Comparison of ENCODE assay signal across 13 cellular contexts in the genomic region with DNA sequence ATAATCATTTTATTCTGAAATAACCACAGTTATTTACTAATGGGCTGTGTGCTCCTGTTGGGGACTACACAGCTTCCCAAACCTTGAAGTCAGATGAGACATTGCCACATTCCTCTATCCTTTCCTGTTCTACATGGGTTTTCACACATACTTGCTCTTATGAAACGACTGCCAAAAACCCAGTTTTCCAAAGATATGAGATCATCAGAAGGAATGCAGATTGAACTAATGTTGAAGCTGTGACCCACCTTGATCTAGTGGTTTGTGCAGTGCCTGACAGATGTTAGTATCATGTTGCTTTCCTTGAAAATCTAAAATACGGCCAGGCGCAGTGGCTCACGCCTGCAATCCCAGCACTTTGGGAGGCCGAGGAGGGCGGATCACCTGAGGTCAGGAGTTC.
A peak's percentile ranks its signal among the peaks of the same experiment; 100 is the strongest.
DNase-seq lines count a peak whose midpoint lies in the region; TF ChIP-seq lines count a peak whose summit lies in the region.
"Had no signal": no experiment of that assay in that cellular context is flagged by ENCODE, and none has a peak within 500 bp of the region (broad histone marks: within the 10 kb centered on the region; RNA-seq: fewer than 3 reads in every experiment).

No MANE protein-coding gene starts in this region.

- H3K4me1 Mint-ChIP-seq in MCF 10A (ENCODE audit: insufficient read depth, unreplicated experiment): peaks cover 13% of the 10 kb centered on the region
- H3K4me1 Mint-ChIP-seq: activated B cell treated with CpG ODN at 0.5 μM for 24 hours had no signal

- TF ChIP-seq CTCF in MCF 10A (IDR thresholded peaks at IDR 0.05; ENCODE audit: unreplicated experiment): no peak
- TF ChIP-seq CTCF in breast epithelium (IDR thresholded peaks at IDR 0.05): no peak
- no peak for TF ChIP-seq CTCF in astrocyte of the spinal cord (IDR thresholded peaks at IDR 0.05; ENCODE audit: low read depth, low read length)

- POLR2A ChIA-PET in MCF 10A (lab: Yijun Ruan, JAX): interaction anchor here (0.9 to 1.7 kb wide), 5 partner anchors 9 to 109 kb away, joined by 3 to 7 read pairs (median 4); no protein-coding TSS in a partner anchor

- in situ Hi-C loops in astrocyte of the spinal cord (cut with HindIII; ENCODE audit: low sequenced_read_pairs): no loop called here

- H3K4me3 Mint-ChIP-seq in MCF 10A (ENCODE audit: unreplicated experiment): no peak overlapping the region
- H3K4me3 Mint-ChIP-seq: activated B cell treated with CpG ODN at 0.5 μM for 24 hours had no signal

- intact Hi-C loops in MCF 10A (cut with micrococcal nuclease): loop anchor here (5.0 kb wide), 1 partner anchor 143 kb away; the partner anchor contains the start of gene VGLL4
- intact Hi-C loops in breast epithelium (cut with DNase I; ENCODE audit: low total_unique reads): no loop called here

- DNase-seq in MCF 10A (ENCODE audit: unreplicated experiment) (peak; percentile 95), breast epithelium (ENCODE audit: low spot score in 2 of 2) (no peak), astrocyte of the spinal cord (ENCODE audit: low read depth, low spot score) (peak; percentile 95), kidney tubule cell (ENCODE audit: low spot score) (peak; percentile 96), iPS-NIHi7 (ENCODE audit: extremely low spot score) (no peak), middle frontal gyrus (ENCODE audit: extremely low spot score, low spot score) (no peak), NCI-H526 treated with DMSO at 0.1 percent for 48 hours (lab: John Stamatoyannopoulos, UW) (no peak)
- DNase-seq in activated effector memory CD4-positive, alpha-beta T cell treated with anti-CD3 and anti-CD28 coated beads, Interleukin-2, amount 50 U/mL, for 16 hours: no peak
- DNase-seq: activated B cell treated with CpG ODN at 0.5 μM for 24 hours; activated naive CD4-positive, alpha-beta T cell; NCI-H1105; OCI-M1 had no signal

- peak overlapping the region in 1 of 2 donors; percentile 58 for H3K27ac ChIP-seq in breast epithelium

- H3K27me3 Mint-ChIP-seq in MCF 10A (ENCODE audit: insufficient read depth, unreplicated experiment): no peaks in the 10 kb centered on the region
- H3K27me3 Mint-ChIP-seq: activated B cell treated with CpG ODN at 0.5 μM for 24 hours had no signal

- H3K27ac Mint-ChIP-seq in MCF 10A (ENCODE audit: low read depth, unreplicated experiment): peak overlapping the region; percentile 13
- H3K27ac Mint-ChIP-seq: activated B cell treated with CpG ODN at 0.5 μM for 24 hours had no signal

- H3K4me3 ChIP-seq in breast epithelium: no peak overlapping the region
- H3K4me3 ChIP-seq in astrocyte of the spinal cord (ENCODE audit: low read depth, low read length): no peak overlapping the region
- H3K4me3 ChIP-seq: mucosa of descending colon had no signal

- peaks cover 2% of the 10 kb centered on the region for H3K9me3 Mint-ChIP-seq in MCF 10A (ENCODE audit: unreplicated experiment)
- H3K9me3 Mint-ChIP-seq: activated B cell treated with CpG ODN at 0.5 μM for 24 hours had no signal

- BruUV-seq in MCF 10A (replicated peaks; lab: Mats Ljungman, UMichigan): no TSS peak

- no peaks in the 10 kb centered on the region for H3K27me3 ChIP-seq in breast epithelium

- H3K4me1 ChIP-seq in breast epithelium: no peaks in the 10 kb centered on the region

- H3K36me3 Mint-ChIP-seq in MCF 10A (ENCODE audit: insufficient read depth, unreplicated experiment): no peaks in the 10 kb centered on the region

- H3K36me3 ChIP-seq in breast epithelium: no peaks in the 10 kb centered on the region

- TF ChIP-seq POLR2A in breast epithelium (IDR thresholded peaks at IDR 0.05): no peak

- no peaks in the 10 kb centered on the region for H3K9me3 ChIP-seq in breast epithelium

- CTCF ChIA-PET in MCF 10A (lab: Yijun Ruan, JAX): interaction anchor here (0.5 to 0.9 kb wide), 4 partner anchors 20 to 250 kb away, joined by 3 read pairs; no protein-coding TSS in a partner anchor

Comparison
In these comparisons a context has a peak if more than half of its experiments do, and no peak if none do; other contexts are left out.
1. DNase-seq: peak in MCF 10A (single experiment), astrocyte of the spinal cord (single experiment) and kidney tubule cell (single experiment); none in breast epithelium (0 of 2), iPS-NIHi7 (single experiment), middle frontal gyrus (single experiment), NCI-H526 treated with DMSO at 0.1 percent for 48 hours (single experiment) and activated effector memory CD4-positive, alpha-beta T cell treated with anti-CD3 and anti-CD28 coated beads, Interleukin-2, amount 50 U/mL, for 16 hours (single experiment).